In the genomic region with DNA sequence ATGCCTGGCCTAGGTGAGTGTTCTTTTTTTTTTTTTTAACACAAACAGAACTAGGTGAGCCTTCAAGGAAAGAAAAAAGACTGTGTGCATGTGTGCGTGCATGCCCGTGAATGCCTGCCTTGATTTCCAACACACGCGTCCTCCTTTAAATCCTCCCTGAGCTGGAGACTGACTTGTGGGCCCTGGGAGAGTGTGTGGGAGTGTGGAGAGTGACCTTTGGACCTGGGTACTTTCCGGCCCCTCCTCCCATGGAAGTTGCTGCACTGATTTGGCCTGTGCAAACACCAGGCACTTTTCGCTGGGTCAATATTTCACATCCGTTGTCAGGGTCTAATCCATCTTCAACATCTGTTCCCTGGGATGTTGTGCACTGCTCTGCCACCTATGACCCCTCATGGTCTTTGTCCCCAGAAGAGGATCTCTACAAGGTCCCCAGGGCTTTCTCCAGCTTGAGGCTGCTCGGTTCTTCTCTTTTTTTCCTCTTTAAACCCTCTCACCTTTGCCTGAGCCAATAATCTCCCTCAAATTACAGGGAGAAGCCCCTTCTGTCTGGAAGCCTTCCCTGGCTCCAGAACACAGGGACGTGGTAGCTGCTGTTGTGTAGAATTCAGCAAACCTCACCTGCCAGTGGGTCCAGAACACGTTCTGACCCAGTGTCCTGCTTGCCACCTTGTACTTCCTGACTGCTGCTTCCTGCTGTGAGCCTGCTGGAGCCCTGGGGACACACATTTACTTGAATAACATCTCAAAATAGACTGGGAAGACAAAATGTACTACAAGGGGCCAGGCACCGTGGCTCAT, we compare ENCODE assay signal across 1 cellular context.
A peak's percentile ranks its signal among the peaks of the same experiment; 100 is the strongest.
TF ChIP-seq lines count a peak whose summit lies in the region.

No MANE protein-coding gene starts in this region.

TF ChIP-seq in HepG2, 621 proteins besides CTCF, POLR2A, EP300 and RAD21 (continued from another document and continues in another):
- TF ChIP-seq, protein P1, sequence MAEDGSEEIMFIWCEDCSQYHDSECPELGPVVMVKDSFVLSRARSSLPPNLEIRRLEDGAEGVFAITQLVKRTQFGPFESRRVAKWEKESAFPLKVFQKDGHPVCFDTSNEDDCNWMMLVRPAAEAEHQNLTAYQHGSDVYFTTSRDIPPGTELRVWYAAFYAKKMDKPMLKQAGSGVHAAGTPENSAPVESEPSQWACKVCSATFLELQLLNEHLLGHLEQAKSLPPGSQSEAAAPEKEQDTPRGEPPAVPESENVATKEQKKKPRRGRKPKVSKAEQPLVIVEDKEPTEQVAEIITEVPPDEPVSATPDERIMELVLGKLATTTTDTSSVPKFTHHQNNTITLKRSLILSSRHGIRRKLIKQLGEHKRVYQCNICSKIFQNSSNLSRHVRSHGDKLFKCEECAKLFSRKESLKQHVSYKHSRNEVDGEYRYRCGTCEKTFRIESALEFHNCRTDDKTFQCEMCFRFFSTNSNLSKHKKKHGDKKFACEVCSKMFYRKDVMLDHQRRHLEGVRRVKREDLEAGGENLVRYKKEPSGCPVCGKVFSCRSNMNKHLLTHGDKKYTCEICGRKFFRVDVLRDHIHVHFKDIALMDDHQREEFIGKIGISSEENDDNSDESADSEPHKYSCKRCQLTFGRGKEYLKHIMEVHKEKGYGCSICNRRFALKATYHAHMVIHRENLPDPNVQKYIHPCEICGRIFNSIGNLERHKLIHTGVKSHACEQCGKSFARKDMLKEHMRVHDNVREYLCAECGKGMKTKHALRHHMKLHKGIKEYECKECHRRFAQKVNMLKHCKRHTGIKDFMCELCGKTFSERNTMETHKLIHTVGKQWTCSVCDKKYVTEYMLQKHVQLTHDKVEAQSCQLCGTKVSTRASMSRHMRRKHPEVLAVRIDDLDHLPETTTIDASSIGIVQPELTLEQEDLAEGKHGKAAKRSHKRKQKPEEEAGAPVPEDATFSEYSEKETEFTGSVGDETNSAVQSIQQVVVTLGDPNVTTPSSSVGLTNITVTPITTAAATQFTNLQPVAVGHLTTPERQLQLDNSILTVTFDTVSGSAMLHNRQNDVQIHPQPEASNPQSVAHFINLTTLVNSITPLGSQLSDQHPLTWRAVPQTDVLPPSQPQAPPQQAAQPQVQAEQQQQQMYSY (CRISPR knock-in tag; IDR thresholded peaks at IDR 0.05) = no peak
- TF ChIP-seq BCL6 (CRISPR knock-in tag; IDR thresholded peaks at IDR 0.05) = peak; percentile 91
- TF ChIP-seq, protein P2, sequence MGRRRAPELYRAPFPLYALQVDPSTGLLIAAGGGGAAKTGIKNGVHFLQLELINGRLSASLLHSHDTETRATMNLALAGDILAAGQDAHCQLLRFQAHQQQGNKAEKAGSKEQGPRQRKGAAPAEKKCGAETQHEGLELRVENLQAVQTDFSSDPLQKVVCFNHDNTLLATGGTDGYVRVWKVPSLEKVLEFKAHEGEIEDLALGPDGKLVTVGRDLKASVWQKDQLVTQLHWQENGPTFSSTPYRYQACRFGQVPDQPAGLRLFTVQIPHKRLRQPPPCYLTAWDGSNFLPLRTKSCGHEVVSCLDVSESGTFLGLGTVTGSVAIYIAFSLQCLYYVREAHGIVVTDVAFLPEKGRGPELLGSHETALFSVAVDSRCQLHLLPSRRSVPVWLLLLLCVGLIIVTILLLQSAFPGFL (CRISPR knock-in tag; IDR thresholded peaks at IDR 0.05) = no peak
- TF ChIP-seq, protein P3, sequence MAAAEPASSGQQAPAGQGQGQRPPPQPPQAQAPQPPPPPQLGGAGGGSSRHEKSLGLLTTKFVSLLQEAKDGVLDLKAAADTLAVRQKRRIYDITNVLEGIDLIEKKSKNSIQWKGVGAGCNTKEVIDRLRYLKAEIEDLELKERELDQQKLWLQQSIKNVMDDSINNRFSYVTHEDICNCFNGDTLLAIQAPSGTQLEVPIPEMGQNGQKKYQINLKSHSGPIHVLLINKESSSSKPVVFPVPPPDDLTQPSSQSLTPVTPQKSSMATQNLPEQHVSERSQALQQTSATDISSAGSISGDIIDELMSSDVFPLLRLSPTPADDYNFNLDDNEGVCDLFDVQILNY (CRISPR knock-in tag; conservative IDR thresholded peaks at IDR 0.05) = no peak
- peak; percentile 99 for TF ChIP-seq ZNF614 (CRISPR knock-in tag; IDR thresholded peaks at IDR 0.05; ENCODE audit: borderline replicate concordance)
- peak; percentile 30; the same call in 1 of the 2 replicates for TF ChIP-seq RBAK (CRISPR knock-in tag; IDR thresholded peaks at IDR 0.05)
- TF ChIP-seq, protein P4, sequence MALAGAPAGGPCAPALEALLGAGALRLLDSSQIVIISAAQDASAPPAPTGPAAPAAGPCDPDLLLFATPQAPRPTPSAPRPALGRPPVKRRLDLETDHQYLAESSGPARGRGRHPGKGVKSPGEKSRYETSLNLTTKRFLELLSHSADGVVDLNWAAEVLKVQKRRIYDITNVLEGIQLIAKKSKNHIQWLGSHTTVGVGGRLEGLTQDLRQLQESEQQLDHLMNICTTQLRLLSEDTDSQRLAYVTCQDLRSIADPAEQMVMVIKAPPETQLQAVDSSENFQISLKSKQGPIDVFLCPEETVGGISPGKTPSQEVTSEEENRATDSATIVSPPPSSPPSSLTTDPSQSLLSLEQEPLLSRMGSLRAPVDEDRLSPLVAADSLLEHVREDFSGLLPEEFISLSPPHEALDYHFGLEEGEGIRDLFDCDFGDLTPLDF (CRISPR knock-in tag; IDR thresholded peaks at IDR 0.05) = no peak
- peak; percentile 98 for TF ChIP-seq TBX2 (CRISPR knock-in tag; IDR thresholded peaks at IDR 0.05; ENCODE audit: borderline replicate concordance)
- TF ChIP-seq, protein P5, sequence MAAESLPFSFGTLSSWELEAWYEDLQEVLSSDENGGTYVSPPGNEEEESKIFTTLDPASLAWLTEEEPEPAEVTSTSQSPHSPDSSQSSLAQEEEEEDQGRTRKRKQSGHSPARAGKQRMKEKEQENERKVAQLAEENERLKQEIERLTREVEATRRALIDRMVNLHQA (CRISPR knock-in tag; IDR thresholded peaks at IDR 0.05) = no peak
- TF ChIP-seq PRMT3 (CRISPR knock-in tag; IDR thresholded peaks at IDR 0.05; ENCODE audit: borderline replicate concordance, low read depth) = peak; percentile 94
- no peak for TF ChIP-seq IKZF1 (IDR thresholded peaks at IDR 0.05)
- peak; percentile 95 for TF ChIP-seq ZMYM3 (CRISPR knock-in tag; IDR thresholded peaks at IDR 0.05)
- no peak for TF ChIP-seq ZSCAN20 (CRISPR knock-in tag; IDR thresholded peaks at IDR 0.05; ENCODE audit: borderline replicate concordance)
- no peak for TF ChIP-seq SCMH1 (CRISPR knock-in tag; IDR thresholded peaks at IDR 0.05; ENCODE audit: borderline replicate concordance)
- TF ChIP-seq HNF4A (CRISPR knock-in tag; IDR thresholded peaks at IDR 0.05) = peak; percentile 100
- 0 out of 2 replicates have a peak, but pooled peaks have one; percentile 64 for TF ChIP-seq MYNN (CRISPR knock-in tag; IDR thresholded peaks at IDR 0.05; ENCODE audit: low read depth)
- TF ChIP-seq SRSF1 (optimal IDR thresholded peaks at IDR 0.05; ENCODE audit: low read depth, low read length) = no peak
- no peak for TF ChIP-seq ZNF766 (CRISPR knock-in tag; IDR thresholded peaks at IDR 0.05; ENCODE audit: borderline replicate concordance)
- TF ChIP-seq MIXL1 (CRISPR knock-in tag; IDR thresholded peaks at IDR 0.05) = peak; percentile 98
- TF ChIP-seq ZNF674 (CRISPR knock-in tag; IDR thresholded peaks at IDR 0.05; ENCODE audit: low read depth) = peak; percentile 74; the same call in 1 of the 2 replicates
- peak; percentile 88; the same call in 1 of the 2 replicates for TF ChIP-seq TBX3 (IDR thresholded peaks at IDR 0.05; ENCODE audit: borderline replicate concordance)
- TF ChIP-seq GABPB1 (CRISPR knock-in tag; IDR thresholded peaks at IDR 0.05) = peak; percentile 82
- peak; percentile 94 for TF ChIP-seq ZEB1 (IDR thresholded peaks at IDR 0.05; ENCODE audit: insufficient replicate concordance, low read depth)
- TF ChIP-seq SRF (IDR thresholded peaks at IDR 0.05; ENCODE audit: low read depth, low read length) = peak; percentile 65; the same call in 1 of the 2 replicates
- peak; percentile 97 for TF ChIP-seq ONECUT2 (CRISPR knock-in tag; IDR thresholded peaks at IDR 0.05)
- TF ChIP-seq, protein P6, sequence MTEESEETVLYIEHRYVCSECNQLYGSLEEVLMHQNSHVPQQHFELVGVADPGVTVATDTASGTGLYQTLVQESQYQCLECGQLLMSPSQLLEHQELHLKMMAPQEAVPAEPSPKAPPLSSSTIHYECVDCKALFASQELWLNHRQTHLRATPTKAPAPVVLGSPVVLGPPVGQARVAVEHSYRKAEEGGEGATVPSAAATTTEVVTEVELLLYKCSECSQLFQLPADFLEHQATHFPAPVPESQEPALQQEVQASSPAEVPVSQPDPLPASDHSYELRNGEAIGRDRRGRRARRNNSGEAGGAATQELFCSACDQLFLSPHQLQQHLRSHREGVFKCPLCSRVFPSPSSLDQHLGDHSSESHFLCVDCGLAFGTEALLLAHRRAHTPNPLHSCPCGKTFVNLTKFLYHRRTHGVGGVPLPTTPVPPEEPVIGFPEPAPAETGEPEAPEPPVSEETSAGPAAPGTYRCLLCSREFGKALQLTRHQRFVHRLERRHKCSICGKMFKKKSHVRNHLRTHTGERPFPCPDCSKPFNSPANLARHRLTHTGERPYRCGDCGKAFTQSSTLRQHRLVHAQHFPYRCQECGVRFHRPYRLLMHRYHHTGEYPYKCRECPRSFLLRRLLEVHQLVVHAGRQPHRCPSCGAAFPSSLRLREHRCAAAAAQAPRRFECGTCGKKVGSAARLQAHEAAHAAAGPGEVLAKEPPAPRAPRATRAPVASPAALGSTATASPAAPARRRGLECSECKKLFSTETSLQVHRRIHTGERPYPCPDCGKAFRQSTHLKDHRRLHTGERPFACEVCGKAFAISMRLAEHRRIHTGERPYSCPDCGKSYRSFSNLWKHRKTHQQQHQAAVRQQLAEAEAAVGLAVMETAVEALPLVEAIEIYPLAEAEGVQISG (CRISPR knock-in tag; IDR thresholded peaks at IDR 0.05) = peak; percentile 90
- TF ChIP-seq MBNL3 (CRISPR knock-in tag; conservative IDR thresholded peaks at IDR 0.05) = no peak
- TF ChIP-seq PHF5A (CRISPR knock-in tag; IDR thresholded peaks at IDR 0.05; ENCODE audit: low read depth, unreplicated experiment) = peak; percentile 99
- peak; percentile 80; the same call in 1 of the 2 replicates for TF ChIP-seq ZNF746 (CRISPR knock-in tag; IDR thresholded peaks at IDR 0.05)
- TF ChIP-seq GZF1 (CRISPR knock-in tag; IDR thresholded peaks at IDR 0.05) = no peak
- peak; percentile 90 for TF ChIP-seq KAT8 (CRISPR knock-in tag; IDR thresholded peaks at IDR 0.05)
- TF ChIP-seq ATM (IDR thresholded peaks at IDR 0.05; ENCODE audit: borderline replicate concordance) = no peak
- TF ChIP-seq TCF7L2 (IDR thresholded peaks at IDR 0.05; ENCODE audit: low read depth, low read length) = no peak
- TF ChIP-seq AHR (CRISPR knock-in tag; IDR thresholded peaks at IDR 0.05) = peak; percentile 79; the same call in 1 of the 2 replicates
- TF ChIP-seq PHB2 (IDR thresholded peaks at IDR 0.05; ENCODE audit: partially characterized antibody) = no peak
- TF ChIP-seq, protein P7, sequence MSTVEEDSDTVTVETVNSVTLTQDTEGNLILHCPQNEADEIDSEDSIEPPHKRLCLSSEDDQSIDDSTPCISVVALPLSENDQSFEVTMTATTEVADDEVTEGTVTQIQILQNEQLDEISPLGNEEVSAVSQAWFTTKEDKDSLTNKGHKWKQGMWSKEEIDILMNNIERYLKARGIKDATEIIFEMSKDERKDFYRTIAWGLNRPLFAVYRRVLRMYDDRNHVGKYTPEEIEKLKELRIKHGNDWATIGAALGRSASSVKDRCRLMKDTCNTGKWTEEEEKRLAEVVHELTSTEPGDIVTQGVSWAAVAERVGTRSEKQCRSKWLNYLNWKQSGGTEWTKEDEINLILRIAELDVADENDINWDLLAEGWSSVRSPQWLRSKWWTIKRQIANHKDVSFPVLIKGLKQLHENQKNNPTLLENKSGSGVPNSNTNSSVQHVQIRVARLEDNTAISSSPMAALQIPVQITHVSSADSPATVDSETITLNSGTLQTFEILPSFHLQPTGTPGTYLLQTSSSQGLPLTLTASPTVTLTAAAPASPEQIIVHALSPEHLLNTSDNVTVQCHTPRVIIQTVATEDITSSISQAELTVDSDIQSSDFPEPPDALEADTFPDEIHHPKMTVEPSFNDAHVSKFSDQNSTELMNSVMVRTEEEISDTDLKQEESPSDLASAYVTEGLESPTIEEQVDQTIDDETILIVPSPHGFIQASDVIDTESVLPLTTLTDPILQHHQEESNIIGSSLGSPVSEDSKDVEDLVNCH (CRISPR knock-in tag; IDR thresholded peaks at IDR 0.05) = no peak
- TF ChIP-seq, protein P8, sequence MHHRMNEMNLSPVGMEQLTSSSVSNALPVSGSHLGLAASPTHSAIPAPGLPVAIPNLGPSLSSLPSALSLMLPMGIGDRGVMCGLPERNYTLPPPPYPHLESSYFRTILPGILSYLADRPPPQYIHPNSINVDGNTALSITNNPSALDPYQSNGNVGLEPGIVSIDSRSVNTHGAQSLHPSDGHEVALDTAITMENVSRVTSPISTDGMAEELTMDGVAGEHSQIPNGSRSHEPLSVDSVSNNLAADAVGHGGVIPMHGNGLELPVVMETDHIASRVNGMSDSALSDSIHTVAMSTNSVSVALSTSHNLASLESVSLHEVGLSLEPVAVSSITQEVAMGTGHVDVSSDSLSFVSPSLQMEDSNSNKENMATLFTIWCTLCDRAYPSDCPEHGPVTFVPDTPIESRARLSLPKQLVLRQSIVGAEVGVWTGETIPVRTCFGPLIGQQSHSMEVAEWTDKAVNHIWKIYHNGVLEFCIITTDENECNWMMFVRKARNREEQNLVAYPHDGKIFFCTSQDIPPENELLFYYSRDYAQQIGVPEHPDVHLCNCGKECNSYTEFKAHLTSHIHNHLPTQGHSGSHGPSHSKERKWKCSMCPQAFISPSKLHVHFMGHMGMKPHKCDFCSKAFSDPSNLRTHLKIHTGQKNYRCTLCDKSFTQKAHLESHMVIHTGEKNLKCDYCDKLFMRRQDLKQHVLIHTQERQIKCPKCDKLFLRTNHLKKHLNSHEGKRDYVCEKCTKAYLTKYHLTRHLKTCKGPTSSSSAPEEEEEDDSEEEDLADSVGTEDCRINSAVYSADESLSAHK (CRISPR knock-in tag; IDR thresholded peaks at IDR 0.05; ENCODE audit: borderline replicate concordance) = no peak
- peak; percentile 94 for TF ChIP-seq CCAR2 (optimal IDR thresholded peaks at IDR 0.05; ENCODE audit: low read depth, low read length)
- peak; percentile 98 for TF ChIP-seq ZNF292 (CRISPR knock-in tag; IDR thresholded peaks at IDR 0.05; ENCODE audit: borderline replicate concordance, low read depth)
- peak; percentile 88 for TF ChIP-seq ZNF747 (CRISPR knock-in tag; IDR thresholded peaks at IDR 0.05; ENCODE audit: borderline replicate concordance)
- no peak for TF ChIP-seq ZNF883 (CRISPR knock-in tag; IDR thresholded peaks at IDR 0.05; ENCODE audit: not compliant biosample characterization)
- TF ChIP-seq FOXO1 (CRISPR knock-in tag; IDR thresholded peaks at IDR 0.05) = peak; percentile 98
- TF ChIP-seq ARNT2 (CRISPR knock-in tag; IDR thresholded peaks at IDR 0.05; ENCODE audit: low read depth) = peak; percentile 87
- TF ChIP-seq, protein P9, sequence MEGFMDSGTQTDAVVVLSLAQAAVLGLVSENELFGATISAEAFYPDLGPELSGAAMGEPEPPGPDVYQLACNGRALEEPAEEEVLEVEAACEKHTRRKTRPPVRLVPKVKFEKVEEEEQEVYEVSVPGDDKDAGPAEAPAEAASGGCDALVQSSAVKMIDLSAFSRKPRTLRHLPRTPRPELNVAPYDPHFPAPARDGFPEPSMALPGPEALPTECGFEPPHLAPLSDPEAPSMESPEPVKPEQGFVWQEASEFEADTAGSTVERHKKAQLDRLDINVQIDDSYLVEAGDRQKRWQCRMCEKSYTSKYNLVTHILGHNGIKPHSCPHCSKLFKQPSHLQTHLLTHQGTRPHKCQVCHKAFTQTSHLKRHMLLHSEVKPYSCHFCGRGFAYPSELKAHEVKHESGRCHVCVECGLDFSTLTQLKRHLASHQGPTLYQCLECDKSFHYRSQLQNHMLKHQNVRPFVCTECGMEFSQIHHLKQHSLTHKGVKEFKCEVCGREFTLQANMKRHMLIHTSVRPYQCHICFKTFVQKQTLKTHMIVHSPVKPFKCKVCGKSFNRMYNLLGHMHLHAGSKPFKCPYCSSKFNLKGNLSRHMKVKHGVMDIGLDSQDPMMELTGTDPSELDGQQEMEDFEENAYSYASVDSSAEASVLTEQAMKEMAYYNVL (CRISPR knock-in tag; IDR thresholded peaks at IDR 0.05; ENCODE audit: borderline replicate concordance) = peak; percentile 92; the same call in 1 of the 2 replicates
- TF ChIP-seq ZNF563 (CRISPR knock-in tag; IDR thresholded peaks at IDR 0.05) = peak; percentile 91; the same call in 1 of the 2 replicates
